Comparison of ENCODE assay signal across 8 cellular contexts in genomic region chr1:149899460-149900284, GRCh38. TPM values are rescaled to one million over a fixed set of nuclear protein-coding genes. Genes with fewer than 3 reads are reported as not detected.
DNase-seq lines count a peak whose midpoint lies in the region; ATAC-seq and TF ChIP-seq lines count a peak whose summit lies in the region.

BOLA1 (plus strand) TSS chr1:149899568; CDS start chr1:149900060, 492 bp downstream.

- peak within 1 kb of the TSS; percentile 40 for H3K4ac ChIP-seq in mesendoderm (ENCODE audit: low read depth, low read length)

- H3K9me3 Mint-ChIP-seq in endodermal cell: no peaks in the 10 kb centered on the region

- no peaks in the 10 kb centered on the region for H3K36me3 ChIP-seq in endodermal cell (ENCODE audit: control insufficient read depth, insufficient read depth, low read length)
- H3K36me3 ChIP-seq in mesendoderm (ENCODE audit: control insufficient read depth, insufficient read depth, low read length): no peaks in the 10 kb centered on the region

- H3K79me2 ChIP-seq in mesendoderm (ENCODE audit: control insufficient read depth, insufficient read depth, low read length): no peaks in the 10 kb centered on the region

- H4K8ac ChIP-seq in mesendoderm (ENCODE audit: low read depth, low read length): no peak within 1 kb of the TSS

- H3K9ac ChIP-seq in endodermal cell (ENCODE audit: extremely low read depth, low read length, poor library complexity, severe bottlenecking) (peak within 1 kb of the TSS; percentile 50), mesendoderm (ENCODE audit: low read length) (peak within 1 kb of the TSS; percentile 83)

- H3K27me3 ChIP-seq in endodermal cell (ENCODE audit: control insufficient read depth, insufficient read depth, low read length, poor library complexity, severe bottlenecking) (no peaks in the 10 kb centered on the region), mesendoderm (ENCODE audit: insufficient read depth, low read length, poor library complexity) (no peaks in the 10 kb centered on the region)

- peak within 1 kb of the TSS; percentile 78 for H3K4me3 Mint-ChIP-seq in endodermal cell

- H3K23ac ChIP-seq in mesendoderm (ENCODE audit: low read length): peak within 1 kb of the TSS; percentile 80

- no peak within 1 kb of the TSS for H4K5ac ChIP-seq in mesendoderm (ENCODE audit: low read length)

- no peak within 1 kb of the TSS for H2BK5ac ChIP-seq in mesendoderm (ENCODE audit: low read length)

- no peak within 1 kb of the TSS for H2BK15ac ChIP-seq in mesendoderm (replicated peaks; ENCODE audit: low read depth)

- WGBS in endodermal cell (ENCODE audit: insufficient coverage in 1 of 2, insufficient read length in 1 of 2), 2 experiments: 52 to 78% methylated on average over 44 to 65 of the region's 65 CpGs
- WGBS in mesendoderm (ENCODE audit: extremely low coverage, insufficient coverage, low lambda C conversion rate): no CpG with 5 or more reads among the region's 65 CpGs

- H3K27ac ChIP-seq in endodermal cell (ENCODE audit: low read depth, low read length) (no peak within 1 kb of the TSS), mesendoderm (ENCODE audit: low read depth, low read length) (no peak within 1 kb of the TSS)

- H3K4me3 ChIP-seq in endodermal cell (ENCODE audit: low read length): peak within 1 kb of the TSS; percentile 81
- H3K4me3 ChIP-seq in mesendoderm (ENCODE audit: low read length): peak within 1 kb of the TSS; percentile 76

- H3K56ac ChIP-seq in mesendoderm (ENCODE audit: low read length): peak within 1 kb of the TSS; percentile 97

- H3K4me1 Mint-ChIP-seq in endodermal cell: peaks cover 2% of the 10 kb centered on the region

- no peak within 1 kb of the TSS for H3K18ac ChIP-seq in mesendoderm (ENCODE audit: low read length)

- ATAC-seq in GM19463 (IDR thresholded peaks at IDR 0.05; ENCODE audit: unreplicated experiment): peak; percentile 97

- no peak for TF ChIP-seq CTCF in endodermal cell (conservative IDR thresholded peaks at IDR 0.05)

- H3K9me3 ChIP-seq in endodermal cell (ENCODE audit: control insufficient read depth, low read length): peaks cover 4% of the 10 kb centered on the region

- DNase-seq in CD1c-positive myeloid dendritic cell (ENCODE audit: extremely low spot score) (peak; percentile 86), HS-5 (ENCODE audit: low read depth) (peak; percentile 86), NOMO-1 treated with DMSO at 0.1 percent for 48 hours (lab: John Stamatoyannopoulos, UW; ENCODE audit: unreplicated experiment) (peak; percentile 90), endodermal cell (peak; percentile 97), mesendoderm (peak; percentile 98)
- DNase-seq in activated CD8-positive, alpha-beta memory T cell treated with anti-CD3 and anti-CD28 coated beads, Interleukin-2, amount 50 U/mL, for 24 hours (ENCODE audit: extremely low read depth): peak; percentile 71
- peak; percentile 66 for DNase-seq in stimulated activated CD8-positive, alpha-beta memory T cell treated with anti-CD3 and anti-CD28 coated beads, Interleukin-15, amount 100 ng/mL, for 1 hour (ENCODE audit: low read depth)

- H2AK5ac ChIP-seq in mesendoderm (ENCODE audit: low read length): peak within 1 kb of the TSS; percentile 11

- no peaks in the 10 kb centered on the region for H3K4me1 ChIP-seq in endodermal cell (ENCODE audit: control insufficient read depth, insufficient read depth, low read length)
- H3K4me1 ChIP-seq in mesendoderm (ENCODE audit: control insufficient read depth, low read depth, low read length): no peaks in the 10 kb centered on the region

- no peaks in the 10 kb centered on the region for H3K79me1 ChIP-seq in mesendoderm (ENCODE audit: low read length)

- peak within 1 kb of the TSS; percentile 93 for H3K4me2 ChIP-seq in mesendoderm (ENCODE audit: low read length)

- H3K27ac Mint-ChIP-seq in endodermal cell: peak within 1 kb of the TSS; percentile 94

- peaks cover 8% of the 10 kb centered on the region for H3K36me3 Mint-ChIP-seq in endodermal cell (ENCODE audit: low read depth)

- H3K27me3 Mint-ChIP-seq in endodermal cell (ENCODE audit: insufficient read depth): peaks cover 10% of the 10 kb centered on the region

- H2BK120ac ChIP-seq in mesendoderm (ENCODE audit: low read depth, low read length): no peak within 1 kb of the TSS

RNA-seq across cellular contexts. Expression of gene BOLA1, which starts in this region (rescaled TPM):
- 10 to 100 TPM; 10.2 to 14.7 TPM for total RNA-seq in endodermal cell
- 4.1 TPM for polyA plus RNA-seq in endodermal cell (2013, experiment 1 of 2)
- polyA plus RNA-seq in endodermal cell (2013, experiment 2 of 2): 3.6 TPM
- polyA plus RNA-seq in mesendoderm (2013, experiment 1 of 2): 6.0 TPM
- 6.8 TPM for polyA plus RNA-seq in mesendoderm (2013, experiment 2 of 2)
